Comparison of ENCODE assay signal across 7 cellular contexts in genomic region chr1:6489799-6490180, GRCh38. TPM values are rescaled to one million over a fixed set of nuclear protein-coding genes. Genes with fewer than 3 reads are reported as not detected.
DNase-seq lines count a peak whose midpoint lies in the region; ATAC-seq and TF ChIP-seq lines count a peak whose summit lies in the region.

No MANE protein-coding gene starts in this region.

- H3K4me1 ChIP-seq in effector memory CD4-positive, alpha-beta T cell (ENCODE audit: control insufficient read depth, insufficient read depth, low read length, poor library complexity, severe bottlenecking), result peaks cover 39% of the 10 kb centered on the region
- H3K4me1 ChIP-seq in mesodermal cell (ENCODE audit: control insufficient read depth, insufficient read depth, low read length, poor library complexity, severe bottlenecking), result peaks cover 19% of the 10 kb centered on the region

- H3K27ac ChIP-seq in effector memory CD4-positive, alpha-beta T cell (ENCODE audit: insufficient read depth, low read length, poor library complexity, severe bottlenecking), result peak overlapping the region; percentile 65
- H3K27ac ChIP-seq in mesodermal cell (ENCODE audit: low read depth, low read length, severe bottlenecking), result no peak overlapping the region

- peak; percentile 49 for ATAC-seq in HG02981 (IDR thresholded peaks at IDR 0.05; ENCODE audit: unreplicated experiment)

- peak overlapping the region; percentile 71 for H3K4me3 Mint-ChIP-seq in activated CD4-positive, alpha-beta memory T cell treated with anti-CD3 and anti-CD28 coated beads, Interleukin-2, amount 10 ng/mL, durations not matched to agents 7 days and 5 days

- CTCF ChIA-PET in activated CD4-positive, alpha-beta memory T cell treated with anti-CD3 and anti-CD28 coated beads, Interleukin-2, amount 10 ng/mL, durations not matched to agents 7 days and 5 days (lab: Charles Lee), result interaction anchor here (0.7 to 4.0 kb wide), 20 partner anchors 9 to 243 kb away, joined by 3 to 30 read pairs (median 4); partner anchors contain the start of genes HES2, NOL9, TAS1R1 and TNFRSF25

- no peaks in the 10 kb centered on the region for H3K9me3 ChIP-seq in effector memory CD4-positive, alpha-beta T cell (ENCODE audit: control insufficient read depth, low read length)
- H3K9me3 ChIP-seq in mesodermal cell (ENCODE audit: control insufficient read depth, low read length), result no peaks in the 10 kb centered on the region

- H3K36me3 Mint-ChIP-seq in activated CD4-positive, alpha-beta memory T cell treated with anti-CD3 and anti-CD28 coated beads, Interleukin-2, amount 10 ng/mL, durations not matched to agents 7 days and 5 days (ENCODE audit: low read depth), result no peaks in the 10 kb centered on the region

- H3K4me3 ChIP-seq in effector memory CD4-positive, alpha-beta T cell (ENCODE audit: insufficient read depth, low read depth, low read length, poor library complexity, severe bottlenecking), result peak overlapping the region; percentile 83
- H3K4me3 ChIP-seq in mesodermal cell (ENCODE audit: extremely low read depth, insufficient read depth, low read length, poor library complexity, severe bottlenecking), result peak overlapping the region; percentile 60

- peaks cover 13% of the 10 kb centered on the region for H3K27me3 Mint-ChIP-seq in activated CD4-positive, alpha-beta memory T cell treated with anti-CD3 and anti-CD28 coated beads, Interleukin-2, amount 10 ng/mL, durations not matched to agents 7 days and 5 days

- H3K4me1 Mint-ChIP-seq in activated CD4-positive, alpha-beta memory T cell treated with anti-CD3 and anti-CD28 coated beads, Interleukin-2, amount 10 ng/mL, durations not matched to agents 7 days and 5 days, result peaks cover 20% of the 10 kb centered on the region

- peak overlapping the region; percentile 35 for H3K27ac Mint-ChIP-seq in activated CD4-positive, alpha-beta memory T cell treated with anti-CD3 and anti-CD28 coated beads, Interleukin-2, amount 10 ng/mL, durations not matched to agents 7 days and 5 days

- WGBS in mesodermal cell (ENCODE audit: insufficient coverage in 2 of 2), 2 experiments, result 16 to 18% methylated on average over 12 of the region's 21 CpGs

- POLR2A ChIA-PET in activated CD4-positive, alpha-beta memory T cell treated with anti-CD3 and anti-CD28 coated beads, Interleukin-2, amount 10 ng/mL, durations not matched to agents 7 days and 5 days (lab: Charles Lee), result interaction anchor here (1.3 to 2.5 kb wide), 7 partner anchors 10 to 157 kb away, joined by 3 to 13 read pairs (median 6); partner anchors contain the start of genes KLHL21, NOL9 and TAS1R1

- peak; percentile 51 for DNase-seq in NCI-H510A (lab: John Stamatoyannopoulos, UW)
- DNase-seq in activated CD4-positive, alpha-beta memory T cell treated with anti-CD3 and anti-CD28 coated beads, Interleukin-2, amount 10 ng/mL, durations not matched to agents 7 days and 5 days, result peak; percentile 82
- peak; percentile 55 to 66 (median 58) for DNase-seq in effector memory CD4-positive, alpha-beta T cell
- DNase-seq in stimulated activated CD8-positive, alpha-beta memory T cell treated with anti-CD3 and anti-CD28 coated beads, Interleukin-15, amount 100 ng/mL, for 4 hours (ENCODE audit: low read depth in 2 of 2), result peak; percentile 43 to 45

- H3K36me3 ChIP-seq in effector memory CD4-positive, alpha-beta T cell (ENCODE audit: control insufficient read depth, insufficient read depth, low read length), result no peaks in the 10 kb centered on the region
- H3K36me3 ChIP-seq in mesodermal cell (ENCODE audit: control insufficient read depth, insufficient read depth, low read length), result no peaks in the 10 kb centered on the region

- H3K27me3 ChIP-seq in effector memory CD4-positive, alpha-beta T cell (replicated peaks; ENCODE audit: control insufficient read depth, insufficient read depth, low read length, poor library complexity, severe bottlenecking), result peaks cover 17% of the 10 kb centered on the region

- peak; percentile 92 for TF ChIP-seq CTCF in GM12872 (IDR thresholded peaks at IDR 0.05; ENCODE audit: insufficient read depth, low read depth, low read length)

- H3K9me3 Mint-ChIP-seq in activated CD4-positive, alpha-beta memory T cell treated with anti-CD3 and anti-CD28 coated beads, Interleukin-2, amount 10 ng/mL, durations not matched to agents 7 days and 5 days, result no peaks in the 10 kb centered on the region

RNA-seq across cellular contexts. Expression of gene PLEKHG5, which starts 1.7 kb away (rescaled TPM):
- total RNA-seq in activated CD4-positive, alpha-beta memory T cell treated with anti-CD3 and anti-CD28 coated beads, Interleukin-2, amount 10 ng/mL, durations not matched to agents 7 days and 5 days, result 1 to 10 TPM; 1.7 to 2.3 TPM
- polyA plus RNA-seq in mesodermal cell (2013, experiment 1 of 2), result 27.1 TPM
- 23.0 TPM for polyA plus RNA-seq in mesodermal cell (2013, experiment 2 of 2)

RNA-seq across cellular contexts. Expression of gene TNFRSF25, which starts 23.8 kb away (rescaled TPM):
- total RNA-seq in activated CD4-positive, alpha-beta memory T cell treated with anti-CD3 and anti-CD28 coated beads, Interleukin-2, amount 10 ng/mL, durations not matched to agents 7 days and 5 days, result 10 to 100 TPM; 82.9 to 85.1 TPM
- polyA plus RNA-seq in mesodermal cell (2013, experiment 1 of 2), result 30.6 TPM
- 24.6 TPM for polyA plus RNA-seq in mesodermal cell (2013, experiment 2 of 2)
